8 cellular contexts compared by ENCODE assay signal in genomic region chr11:59551651-59552521, GRCh38. TPM values are rescaled to one million over a fixed set of nuclear protein-coding genes. Genes with fewer than 3 reads are reported as not detected.
DNase-seq lines count a peak whose midpoint lies in the region; ATAC-seq and TF ChIP-seq lines count a peak whose summit lies in the region.

No MANE protein-coding gene starts in this region.

- peak; percentile 82 for DNase-seq in GM12865 (ENCODE audit: low read depth)
- peak; percentile 43 for DNase-seq in OCI-LY7 (ENCODE audit: low spot score)
- peak; percentile 61 for DNase-seq in mammary epithelial cell
- DNase-seq in left lung: no peak
- peak; percentile 82 for DNase-seq in superior temporal gyrus (ENCODE audit: extremely low spot score)
- DNase-seq in left colon: no peak
- DNase-seq in NCI-H128 (lab: John Stamatoyannopoulos, UW; ENCODE audit: unreplicated experiment): no peak

- H3K36me3 ChIP-seq in OCI-LY7 (ENCODE audit: insufficient read depth, low read length) (no peaks in the 10 kb centered on the region), mammary epithelial cell (ENCODE audit: insufficient read depth, low read length) (no peaks in the 10 kb centered on the region), left lung (no peaks in the 10 kb centered on the region)

- dilution Hi-C loops in mammary epithelial cell (cut with HindIII; ENCODE audit: low sequenced_read_pairs): loop anchor here (10.0 kb wide), 1 partner anchor 63 kb away; the partner anchor contains the start of gene OSBP

- in situ Hi-C loops in mammary epithelial cell (cut with MboI; ENCODE audit: low sequenced_read_pairs in 2 of 2): loop anchor here (10.0 to 25.0 kb wide), 2 partner anchors 235 to 253 kb away; no protein-coding TSS in a partner anchor

- H3K79me2 ChIP-seq in OCI-LY7 (ENCODE audit: insufficient read depth, low read depth, low read length) (no peaks in the 10 kb centered on the region), mammary epithelial cell (ENCODE audit: insufficient read depth, low read length) (no peaks in the 10 kb centered on the region)

- H3K27ac ChIP-seq in 22Rv1 (peak overlapping the region; percentile 95), OCI-LY7 (ENCODE audit: low read depth, low read length, poor library complexity, severe bottlenecking) (peak overlapping the region; percentile 91), mammary epithelial cell (ENCODE audit: insufficient read depth, low read depth, low read length) (peak overlapping the region; percentile 49), left lung (peak overlapping the region; percentile 69 to 83)

- peak overlapping the region; percentile 90 for H3K4me3 ChIP-seq in GM12865 (ENCODE audit: low read depth, low read length)
- peak overlapping the region; percentile 72 for H3K4me3 ChIP-seq in OCI-LY7 (ENCODE audit: low read depth, low read length, poor library complexity, severe bottlenecking)
- H3K4me3 ChIP-seq in mammary epithelial cell (replicated peaks in 1 of 3; ENCODE audit: insufficient read depth in 1 of 3, low read depth in 2 of 3, low read length in 3 of 3): peak overlapping the region; percentile 51 to 69 (median 62)
- H3K4me3 ChIP-seq in left lung: peak overlapping the region; percentile 38 to 48

- TF ChIP-seq CTCF in 22Rv1 (IDR thresholded peaks at IDR 0.05) (no peak), GM12865 (IDR thresholded peaks at IDR 0.05; ENCODE audit: insufficient read depth, low read depth, low read length, missing control alignments) (no peak), OCI-LY7 (conservative IDR thresholded peaks at IDR 0.05; ENCODE audit: low read length) (no peak), mammary epithelial cell (conservative IDR thresholded peaks at IDR 0.05 in 1 of 2, IDR thresholded peaks at IDR 0.05 in 1 of 2; ENCODE audit: extremely low read depth in 1 of 2, insufficient read depth in 1 of 2, low read depth in 1 of 2, low read length in 2 of 2) (no peak), left lung (IDR thresholded peaks at IDR 0.05) (no peak)

- intact Hi-C loops in OCI-LY7 (cut with micrococcal nuclease; ENCODE audit: unreplicated experiment): loop anchor here (1.0 to 5.0 kb wide), 5 partner anchors 8 to 973 kb away; partner anchors contain the start of genes MRPL16, PATL1 and ZFP91
- intact Hi-C loops in mammary epithelial cell (cut with micrococcal nuclease): loop anchor here (1.0 to 5.0 kb wide), 6 partner anchors 8 to 975 kb away; partner anchors contain the start of genes DTX4, LPXN, STX3 and ZFP91
- intact Hi-C loops in left lung (cut with DNase I): no loop called here
- intact Hi-C loops in left colon (cut with DNase I, micrococcal nuclease): no loop called here

- no peaks in the 10 kb centered on the region for H3K9me2 ChIP-seq in OCI-LY7 (ENCODE audit: insufficient read depth, low read length)

- H3K27me3 ChIP-seq in mammary epithelial cell (ENCODE audit: insufficient read depth, low read length) (no peaks in the 10 kb centered on the region), left lung (peaks cover 0 to 15% of the 10 kb centered on the region in 2 donors)

- H3K9me3 ChIP-seq in OCI-LY7 (ENCODE audit: low read length) (no peaks in the 10 kb centered on the region), mammary epithelial cell (replicated peaks; ENCODE audit: insufficient read depth, low read length) (no peaks in the 10 kb centered on the region), left lung (no peaks in the 10 kb centered on the region)

- peak overlapping the region; percentile 44 for H3K9ac ChIP-seq in mammary epithelial cell (ENCODE audit: insufficient read depth, low read length)

- ATAC-seq in left lung (peak; percentile 16), left colon (no peak)

- WGBS in mammary epithelial cell (ENCODE audit: low coverage, missing lambda C conversion rate): 40% methylated on average over 28 of the region's 30 CpGs

- BruUV-seq in OCI-LY7 (replicated peaks; lab: Mats Ljungman, UMichigan) (no TSS peak), mammary epithelial cell (replicated peaks; lab: Mats Ljungman, UMichigan) (no TSS peak)

- CTCF ChIA-PET in OCI-LY7 (lab: Charles Lee; ENCODE audit: unreplicated experiment): no interaction called here
- CTCF ChIA-PET in mammary epithelial cell (lab: Charles Lee; ENCODE audit: low non-redundant PET): interaction anchor here (0.7 kb wide), 1 partner anchor 9 kb away, joined by 6 read pairs; no protein-coding TSS in a partner anchor

- POLR2A ChIA-PET in OCI-LY7 (lab: Charles Lee): interaction anchor here (0.7 to 1.2 kb wide), 2 partner anchors 117 to 259 kb away, joined by 3 read pairs; partner anchors contain the start of gene PATL1

- H3K4me1 ChIP-seq in OCI-LY7 (ENCODE audit: insufficient read depth, low read length, poor library complexity, severe bottlenecking) (peaks cover 36% of the 10 kb centered on the region), mammary epithelial cell (ENCODE audit: insufficient read depth, low read length) (peaks cover 13% of the 10 kb centered on the region), left lung (peaks cover 0 to 56% of the 10 kb centered on the region in 2 donors)

- H2AFZ ChIP-seq in OCI-LY7 (ENCODE audit: low read length) (peak overlapping the region; percentile 99), mammary epithelial cell (ENCODE audit: low read depth, low read length) (peak overlapping the region; percentile 14)

- H3K4me2 ChIP-seq in OCI-LY7 (ENCODE audit: low read length) (peak overlapping the region; percentile 87), mammary epithelial cell (ENCODE audit: insufficient read depth, low read depth, low read length) (peak overlapping the region; percentile 70)

- H4K20me1 ChIP-seq in OCI-LY7 (ENCODE audit: insufficient read depth, low read length) (no peaks in the 10 kb centered on the region), mammary epithelial cell (ENCODE audit: insufficient read depth, low read length) (no peaks in the 10 kb centered on the region)

RNA-seq across cellular contexts. Expression of gene OR4D9, which starts 40.5 kb away (rescaled TPM):
- not detected in 2 replicates for total RNA-seq in OCI-LY7 (2014; rRNA removed; shearing (Covaris generic))
- total RNA-seq in OCI-LY7 (2022) (not detected in 2 replicates), mammary epithelial cell (not detected), left lung (not detected), left colon (not detected)
- polyA plus RNA-seq in mammary epithelial cell: not detected
- polyA minus RNA-seq in mammary epithelial cell: not detected

RNA-seq across cellular contexts. Expression of gene OR4D11, which starts 48.5 kb away (rescaled TPM):
- not detected in 2 replicates for total RNA-seq in OCI-LY7 (2014; rRNA removed; shearing (Covaris generic))
- total RNA-seq in OCI-LY7 (2022) (not detected in 2 replicates), mammary epithelial cell (not detected), left lung (not detected), left colon (not detected)
- polyA plus RNA-seq in mammary epithelial cell: not detected
- polyA minus RNA-seq in mammary epithelial cell: not detected

Comparison
In these comparisons a context has a peak if more than half of its experiments do, and no peak if none do; other contexts are left out.
1. DNase-seq: peak in GM12865 (single experiment), OCI-LY7 (single experiment), mammary epithelial cell (single experiment) and superior temporal gyrus (single experiment); none in left lung (0 of 2), left colon (0 of 2) and NCI-H128 (single experiment).
2. intact Hi-C loops: an anchor here in OCI-LY7 (1.0 to 5.0 kb wide) and mammary epithelial cell (1.0 to 5.0 kb wide); none called in left lung and left colon.
3. Peak in every context shown above with its lines, with median percentiles within 50 percentile points of each other: H3K27ac ChIP-seq and H3K4me3 ChIP-seq.